Comparison of ENCODE assay signal across 18 cellular contexts in the genomic region with DNA sequence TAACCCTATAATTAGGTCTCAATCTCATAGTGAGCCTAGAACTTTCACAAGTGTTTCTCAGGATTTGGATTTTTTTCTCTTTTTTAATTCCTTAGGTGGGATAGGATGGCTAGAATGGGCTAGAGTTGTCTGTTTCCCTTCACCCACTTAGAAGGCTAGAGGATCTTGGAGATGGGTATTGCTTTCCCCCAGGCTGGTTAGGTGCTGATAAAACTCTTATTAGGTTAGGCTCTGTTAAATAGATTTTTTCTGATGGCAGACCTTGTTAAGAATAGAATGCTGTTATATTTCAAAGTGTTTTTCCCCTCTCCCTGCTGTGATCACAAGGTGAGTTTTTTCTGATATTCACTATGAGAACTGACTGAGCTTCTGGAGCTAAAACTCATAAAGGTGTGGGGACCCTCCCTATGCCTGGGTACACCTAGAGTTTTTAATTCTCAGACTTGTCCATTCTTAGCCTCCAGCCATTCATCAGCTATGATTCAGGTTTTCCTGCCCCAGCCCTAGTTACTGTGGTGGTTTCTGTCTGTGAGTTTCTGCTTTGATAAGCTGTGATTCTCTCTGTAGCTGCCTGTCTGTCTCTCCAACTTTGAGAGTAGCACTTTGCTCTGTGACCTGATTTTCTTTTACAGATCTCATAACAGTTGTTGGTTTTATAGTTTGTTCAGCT.
A peak's percentile ranks its signal among the peaks of the same experiment; 100 is the strongest.
DNase-seq lines count a peak whose midpoint lies in the region; ATAC-seq and TF ChIP-seq lines count a peak whose summit lies in the region.
"Had no signal": no experiment of that assay in that cellular context is flagged by ENCODE, and none has a peak within 500 bp of the region (broad histone marks: within the 10 kb centered on the region; RNA-seq: fewer than 3 reads in every experiment).

No MANE protein-coding gene starts in this region.

- H3K36me3 ChIP-seq in naive thymus-derived CD4-positive, alpha-beta T cell (ENCODE audit: control insufficient read depth in 2 of 3, insufficient read depth in 3 of 3, low read length in 3 of 3): no peaks in the 10 kb centered on the region

- no peak overlapping the region for H3K4me3 Mint-ChIP-seq in activated CD4-positive, alpha-beta T cell treated with anti-CD3 and anti-CD28 coated beads, Interleukin-2, amount 10 ng/mL, durations not matched to agents 24 days and 14 days
- H3K4me3 Mint-ChIP-seq in activated T-helper 17 cell treated with anti-CD3 and anti-CD28 coated beads, Interleukin-2, amount 50 U/mL, for 72 hours: no peak overlapping the region
- H3K4me3 Mint-ChIP-seq in stimulated activated effector memory CD8-positive, alpha-beta T cell treated with anti-CD3 and anti-CD28 coated beads, Interleukin-12 subunit alpha, Interleukin-12 subunit beta, amount 100 ng/mL, for 72 hours: no peak overlapping the region
- H3K4me3 Mint-ChIP-seq in naive thymus-derived CD4-positive, alpha-beta T cell: no peak overlapping the region
- H3K4me3 Mint-ChIP-seq: activated naive CD4-positive, alpha-beta T cell treated with anti-CD3 and anti-CD28 coated beads, Interleukin-2, amount 50 U/mL, for 24 hours; CD4-positive, CD25-positive, alpha-beta regulatory T cell had no signal

- H3K4me3 ChIP-seq in fibroblast of mammary gland (ENCODE audit: control insufficient read depth, low read depth, low read length): no peak overlapping the region
- no peak overlapping the region for H3K4me3 ChIP-seq in naive thymus-derived CD4-positive, alpha-beta T cell (ENCODE audit: low read length)

- no peak overlapping the region for H3K27ac Mint-ChIP-seq in activated CD4-positive, alpha-beta T cell treated with anti-CD3 and anti-CD28 coated beads, Interleukin-2, amount 10 ng/mL, durations not matched to agents 24 days and 14 days
- no peak overlapping the region for H3K27ac Mint-ChIP-seq in activated T-helper 17 cell treated with anti-CD3 and anti-CD28 coated beads, Interleukin-2, amount 50 U/mL, for 72 hours
- no peak overlapping the region for H3K27ac Mint-ChIP-seq in stimulated activated effector memory CD8-positive, alpha-beta T cell treated with anti-CD3 and anti-CD28 coated beads, Interleukin-12 subunit alpha, Interleukin-12 subunit beta, amount 100 ng/mL, for 72 hours
- H3K27ac Mint-ChIP-seq in naive thymus-derived CD4-positive, alpha-beta T cell: no peak overlapping the region
- H3K27ac Mint-ChIP-seq: activated naive CD4-positive, alpha-beta T cell treated with anti-CD3 and anti-CD28 coated beads, Interleukin-2, amount 50 U/mL, for 24 hours; CD4-positive, CD25-positive, alpha-beta regulatory T cell had no signal

- H3K9me3 Mint-ChIP-seq in activated CD4-positive, alpha-beta T cell treated with anti-CD3 and anti-CD28 coated beads, Interleukin-2, amount 10 ng/mL, durations not matched to agents 24 days and 14 days: no peaks in the 10 kb centered on the region
- no peaks in the 10 kb centered on the region for H3K9me3 Mint-ChIP-seq in activated T-helper 17 cell treated with anti-CD3 and anti-CD28 coated beads, Interleukin-2, amount 50 U/mL, for 72 hours
- no peaks in the 10 kb centered on the region for H3K9me3 Mint-ChIP-seq in stimulated activated effector memory CD8-positive, alpha-beta T cell treated with anti-CD3 and anti-CD28 coated beads, Interleukin-12 subunit alpha, Interleukin-12 subunit beta, amount 100 ng/mL, for 72 hours
- H3K9me3 Mint-ChIP-seq in naive thymus-derived CD4-positive, alpha-beta T cell: no peaks in the 10 kb centered on the region
- H3K9me3 Mint-ChIP-seq: activated naive CD4-positive, alpha-beta T cell treated with anti-CD3 and anti-CD28 coated beads, Interleukin-2, amount 50 U/mL, for 24 hours; CD4-positive, CD25-positive, alpha-beta regulatory T cell had no signal

- no peaks in the 10 kb centered on the region for H3K4me1 Mint-ChIP-seq in activated CD4-positive, alpha-beta T cell treated with anti-CD3 and anti-CD28 coated beads, Interleukin-2, amount 10 ng/mL, durations not matched to agents 24 days and 14 days
- no peaks in the 10 kb centered on the region for H3K4me1 Mint-ChIP-seq in activated T-helper 17 cell treated with anti-CD3 and anti-CD28 coated beads, Interleukin-2, amount 50 U/mL, for 72 hours
- no peaks in the 10 kb centered on the region for H3K4me1 Mint-ChIP-seq in stimulated activated effector memory CD8-positive, alpha-beta T cell treated with anti-CD3 and anti-CD28 coated beads, Interleukin-12 subunit alpha, Interleukin-12 subunit beta, amount 100 ng/mL, for 72 hours
- no peaks in the 10 kb centered on the region for H3K4me1 Mint-ChIP-seq in naive thymus-derived CD4-positive, alpha-beta T cell
- H3K4me1 Mint-ChIP-seq: activated naive CD4-positive, alpha-beta T cell treated with anti-CD3 and anti-CD28 coated beads, Interleukin-2, amount 50 U/mL, for 24 hours; CD4-positive, CD25-positive, alpha-beta regulatory T cell had no signal

- H3K9me3 ChIP-seq in naive thymus-derived CD4-positive, alpha-beta T cell (ENCODE audit: control insufficient read depth in 2 of 3, low read length in 3 of 3): no peaks in the 10 kb centered on the region

- CTCF ChIA-PET in naive thymus-derived CD4-positive, alpha-beta T cell (lab: Charles Lee): interaction anchor here (0.8 to 0.9 kb wide), 2 partner anchors 10 to 13 kb away, joined by 3 read pairs; no protein-coding TSS in a partner anchor

- intact Hi-C loops in activated CD4-positive, alpha-beta T cell treated with anti-CD3 and anti-CD28 coated beads, Interleukin-2, amount 10 ng/mL, durations not matched to agents 24 days and 14 days (cut with micrococcal nuclease): no loop called here
- intact Hi-C loops in naive thymus-derived CD4-positive, alpha-beta T cell (cut with micrococcal nuclease): no loop called here

- H3K27me3 ChIP-seq in naive thymus-derived CD4-positive, alpha-beta T cell (ENCODE audit: control insufficient read depth in 2 of 2, insufficient read depth in 2 of 2, low read length in 2 of 2): no peaks in the 10 kb centered on the region

- ATAC-seq in activated T-helper 17 cell treated with anti-CD3 and anti-CD28 coated beads, Interleukin-2, amount 50 U/mL, for 72 hours (replicated peaks): peak; percentile 61
- peak; percentile 71 for ATAC-seq in stimulated activated effector memory CD8-positive, alpha-beta T cell treated with anti-CD3 and anti-CD28 coated beads, Interleukin-12 subunit alpha, Interleukin-12 subunit beta, amount 100 ng/mL, for 72 hours
- ATAC-seq in GM19452 (IDR thresholded peaks at IDR 0.05; ENCODE audit: unreplicated experiment) (no peak), HG03432 (IDR thresholded peaks at IDR 0.05; ENCODE audit: unreplicated experiment) (no peak)
- ATAC-seq in naive thymus-derived CD4-positive, alpha-beta T cell: no peak
- ATAC-seq: left lobe of liver had no signal

- H3K4me1 ChIP-seq in naive thymus-derived CD4-positive, alpha-beta T cell (ENCODE audit: control insufficient read depth in 2 of 2, insufficient read depth in 2 of 2, low read length in 2 of 2): no peaks in the 10 kb centered on the region

- H3K27ac ChIP-seq in naive thymus-derived CD4-positive, alpha-beta T cell (ENCODE audit: low read depth, low read length): no peak overlapping the region
- H3K27ac ChIP-seq: HL-60, KMS-11 had no signal

- H3K27me3 Mint-ChIP-seq in activated CD4-positive, alpha-beta T cell treated with anti-CD3 and anti-CD28 coated beads, Interleukin-2, amount 10 ng/mL, durations not matched to agents 24 days and 14 days: no peaks in the 10 kb centered on the region
- no peaks in the 10 kb centered on the region for H3K27me3 Mint-ChIP-seq in activated T-helper 17 cell treated with anti-CD3 and anti-CD28 coated beads, Interleukin-2, amount 50 U/mL, for 72 hours
- H3K27me3 Mint-ChIP-seq in naive thymus-derived CD4-positive, alpha-beta T cell: no peaks in the 10 kb centered on the region
- H3K27me3 Mint-ChIP-seq: activated naive CD4-positive, alpha-beta T cell treated with anti-CD3 and anti-CD28 coated beads, Interleukin-2, amount 50 U/mL, for 24 hours; CD4-positive, CD25-positive, alpha-beta regulatory T cell had no signal

- no peaks in the 10 kb centered on the region for H3K36me3 Mint-ChIP-seq in activated CD4-positive, alpha-beta T cell treated with anti-CD3 and anti-CD28 coated beads, Interleukin-2, amount 10 ng/mL, durations not matched to agents 24 days and 14 days (ENCODE audit: low read depth)
- no peaks in the 10 kb centered on the region for H3K36me3 Mint-ChIP-seq in activated T-helper 17 cell treated with anti-CD3 and anti-CD28 coated beads, Interleukin-2, amount 50 U/mL, for 72 hours (ENCODE audit: low read depth)
- H3K36me3 Mint-ChIP-seq in stimulated activated effector memory CD8-positive, alpha-beta T cell treated with anti-CD3 and anti-CD28 coated beads, Interleukin-12 subunit alpha, Interleukin-12 subunit beta, amount 100 ng/mL, for 72 hours: no peaks in the 10 kb centered on the region
- H3K36me3 Mint-ChIP-seq in naive thymus-derived CD4-positive, alpha-beta T cell: peaks cover 0 to 8% (median 1%) of the 10 kb centered on the region in 5 donors

- POLR2A ChIA-PET in naive thymus-derived CD4-positive, alpha-beta T cell (lab: Charles Lee): no interaction called here

- no peak for TF ChIP-seq CTCF in fibroblast of mammary gland (conservative IDR thresholded peaks at IDR 0.05; ENCODE audit: control insufficient read depth, insufficient read depth, low read depth, low read length)

- peak; percentile 19 for DNase-seq in activated CD4-positive, alpha-beta T cell treated with anti-CD3 and anti-CD28 coated beads, Interleukin-2, amount 10 ng/mL, durations not matched to agents 24 days and 14 days
- DNase-seq in activated CD4-positive, alpha-beta T cell treated with anti-CD3 and anti-CD28 coated beads for 4 hours: no peak
- DNase-seq in fibroblast of mammary gland (ENCODE audit: low read depth): peak; percentile 6
- DNase-seq in stimulated activated effector memory CD8-positive, alpha-beta T cell treated with anti-CD3 and anti-CD28 coated beads, Interleukin-12 subunit alpha, Interleukin-12 subunit beta, amount 100 ng/mL, for 72 hours (ENCODE audit: low spot score in 2 of 2): no peak
- DNase-seq in naive thymus-derived CD4-positive, alpha-beta T cell: no peak
- DNase-seq: activated CD8-positive, alpha-beta memory T cell treated with anti-CD3 and anti-CD28 coated beads, Interleukin-2, amount 50 U/mL, for 4 hours; CD4-positive, CD25-positive, alpha-beta regulatory T cell; NCI-H1436; NCI-H510A; posterior cingulate gyrus; substantia nigra had no signal

Comparison
In these comparisons a context has a peak if more than half of its experiments do, and no peak if none do; other contexts are left out.
1. DNase-seq: peak in activated CD4-positive, alpha-beta T cell treated with anti-CD3 and anti-CD28 coated beads, Interleukin-2, amount 10 ng/mL, durations not matched to agents 24 days and 14 days (single experiment) and fibroblast of mammary gland (single experiment); none in activated CD4-positive, alpha-beta T cell treated with anti-CD3 and anti-CD28 coated beads for 4 hours (0 of 2), stimulated activated effector memory CD8-positive, alpha-beta T cell treated with anti-CD3 and anti-CD28 coated beads, Interleukin-12 subunit alpha, Interleukin-12 subunit beta, amount 100 ng/mL, for 72 hours (0 of 2) and naive thymus-derived CD4-positive, alpha-beta T cell (0 of 9).
2. ATAC-seq: peak in activated T-helper 17 cell treated with anti-CD3 and anti-CD28 coated beads, Interleukin-2, amount 50 U/mL, for 72 hours (single experiment) and stimulated activated effector memory CD8-positive, alpha-beta T cell treated with anti-CD3 and anti-CD28 coated beads, Interleukin-12 subunit alpha, Interleukin-12 subunit beta, amount 100 ng/mL, for 72 hours (single experiment); none in GM19452 (single experiment), HG03432 (single experiment) and naive thymus-derived CD4-positive, alpha-beta T cell (single experiment).